In the genomic region with DNA sequence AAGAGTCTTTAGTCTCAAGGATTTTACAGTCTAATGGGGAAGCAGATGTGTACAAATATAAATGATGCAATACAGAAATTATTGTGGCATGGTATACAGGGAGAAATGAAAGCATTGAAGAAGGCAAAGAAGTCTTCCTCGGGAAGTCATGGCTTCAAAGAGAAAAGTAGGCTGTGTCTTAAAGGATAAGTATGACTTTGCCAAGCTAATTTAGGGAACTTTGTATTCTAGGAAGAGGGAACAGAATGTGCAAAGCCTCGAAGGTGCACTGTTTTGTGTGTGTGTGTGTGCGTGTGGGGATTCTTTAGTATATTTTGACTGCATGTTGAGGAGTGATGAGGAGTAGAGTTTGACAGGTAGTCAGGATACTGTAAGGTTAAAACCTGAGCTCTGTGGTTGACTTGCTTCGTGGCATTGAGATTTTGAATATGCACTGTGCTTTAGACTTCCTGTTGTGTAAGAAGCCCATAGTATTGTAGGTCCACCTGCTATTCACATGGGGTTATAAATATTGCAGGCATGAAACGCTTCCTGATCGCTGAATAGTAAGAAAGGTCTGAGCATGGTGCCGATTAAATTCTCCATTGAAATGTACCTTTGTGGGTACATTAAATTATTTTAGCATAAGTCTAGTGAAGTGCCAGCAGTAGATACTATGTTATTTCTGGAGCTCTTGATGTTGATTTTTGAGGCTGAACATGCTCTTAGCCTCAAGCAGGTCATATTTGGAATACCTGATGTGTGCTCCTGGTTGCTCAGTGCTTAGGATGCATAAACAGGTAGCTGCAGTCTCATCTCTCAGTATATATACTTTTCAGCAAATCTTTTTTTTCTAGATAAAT, we compare ENCODE assay signal across 9 cellular contexts. TPM values are rescaled to one million over a fixed set of nuclear protein-coding genes. Genes with fewer than 3 reads are reported as not detected.
DNase-seq lines count a peak whose midpoint lies in the region; ATAC-seq and TF ChIP-seq lines count a peak whose summit lies in the region.
"Had no signal": no experiment of that assay in that cellular context is flagged by ENCODE, and none has a peak within 500 bp of the region (broad histone marks: within the 10 kb centered on the region; RNA-seq: fewer than 3 reads in every experiment).

No MANE protein-coding gene starts in this region.

- intact Hi-C loops in thyroid gland (cut with DNase I) = no loop called here

- H3K4me1 ChIP-seq in duodenal mucosa (ENCODE audit: control insufficient read depth in 1 of 2, insufficient read depth in 2 of 2, low read length in 2 of 2) = peaks cover 32 to 55% of the 10 kb centered on the region in 2 donors
- peaks cover 33 to 49% of the 10 kb centered on the region in 2 donors for H3K4me1 ChIP-seq in thyroid gland

- H3K27ac Mint-ChIP-seq in activated naive CD4-positive, alpha-beta T cell treated with anti-CD3 and anti-CD28 coated beads, Interleukin-2, amount 10 ng/mL, durations not matched to agents 7 days and 5 days = peak overlapping the region; percentile 99
- no peak overlapping the region for H3K27ac Mint-ChIP-seq in endothelial cell (ENCODE audit: unreplicated experiment)

- peaks cover 49% of the 10 kb centered on the region for H3K36me3 Mint-ChIP-seq in activated naive CD4-positive, alpha-beta T cell treated with anti-CD3 and anti-CD28 coated beads, Interleukin-2, amount 10 ng/mL, durations not matched to agents 7 days and 5 days
- no peaks in the 10 kb centered on the region for H3K36me3 Mint-ChIP-seq in endothelial cell (ENCODE audit: low read depth, unreplicated experiment)

- no peaks in the 10 kb centered on the region for H3K27me3 ChIP-seq in duodenal mucosa (ENCODE audit: control insufficient read depth in 1 of 2, insufficient read depth in 2 of 2, low read length in 2 of 2)
- H3K27me3 ChIP-seq in thyroid gland = no peaks in the 10 kb centered on the region

- H3K36me3 ChIP-seq in duodenal mucosa (ENCODE audit: control insufficient read depth in 1 of 2, insufficient read depth in 2 of 2, low read length in 2 of 2) = no peaks in the 10 kb centered on the region
- no peaks in the 10 kb centered on the region for H3K36me3 ChIP-seq in thyroid gland

- peak overlapping the region; percentile 35 for H3K4me3 ChIP-seq in NB4 (ENCODE audit: low read depth, low read length)
- peak overlapping the region; percentile 13 to 41 for H3K4me3 ChIP-seq in duodenal mucosa (ENCODE audit: low read depth in 1 of 2, low read length in 2 of 2)
- no peak overlapping the region for H3K4me3 ChIP-seq in thyroid gland (replicated peaks in 1 of 3)

- no peaks in the 10 kb centered on the region for H3K9me3 Mint-ChIP-seq in activated naive CD4-positive, alpha-beta T cell treated with anti-CD3 and anti-CD28 coated beads, Interleukin-2, amount 10 ng/mL, durations not matched to agents 7 days and 5 days
- H3K9me3 Mint-ChIP-seq in endothelial cell (ENCODE audit: unreplicated experiment) = no peaks in the 10 kb centered on the region

- peak overlapping the region; percentile 33 for H3K27ac ChIP-seq in duodenal mucosa (ENCODE audit: low read depth, low read length)
- H3K27ac ChIP-seq in thyroid gland = peak overlapping the region in 2 of 3 donors; percentile 42 to 72

- 55 to 59% methylated on average over 7 of the region's 7 CpGs for WGBS in thyroid gland, 2 donors

- DNase-seq in activated naive CD4-positive, alpha-beta T cell treated with anti-CD3 and anti-CD28 coated beads, Interleukin-2, amount 10 ng/mL, durations not matched to agents 7 days and 5 days = peak; percentile 54
- no peak for DNase-seq in activated naive CD4-positive, alpha-beta T cell (lab: John Stamatoyannopoulos, UW)
- peak; percentile 58 for DNase-seq in NB4 (ENCODE audit: low read depth)
- DNase-seq in thyroid gland = no peak
- no peak for DNase-seq in endothelial cell (ENCODE audit: low spot score)
- no peak for DNase-seq in medulla oblongata (ENCODE audit: extremely low spot score)
- DNase-seq: Calu3 had no signal

- TF ChIP-seq POLR2A in NB4 (IDR thresholded peaks at IDR 0.05; ENCODE audit: extremely low read depth, insufficient read length) = no peak
- TF ChIP-seq POLR2A in thyroid gland (IDR thresholded peaks at IDR 0.05) = peak in 1 of 2 donors; percentile 14

- H3K27me3 Mint-ChIP-seq in activated naive CD4-positive, alpha-beta T cell treated with anti-CD3 and anti-CD28 coated beads, Interleukin-2, amount 10 ng/mL, durations not matched to agents 7 days and 5 days = no peaks in the 10 kb centered on the region
- peaks cover 2% of the 10 kb centered on the region for H3K27me3 Mint-ChIP-seq in endothelial cell (ENCODE audit: unreplicated experiment)

- peak overlapping the region; percentile 0 to 1 for H3K9ac ChIP-seq in duodenal mucosa (ENCODE audit: low read depth in 1 of 2, low read length in 2 of 2)

- CTCF ChIA-PET in activated naive CD4-positive, alpha-beta T cell treated with anti-CD3 and anti-CD28 coated beads, Interleukin-2, amount 10 ng/mL, durations not matched to agents 7 days and 5 days (lab: Charles Lee) = interaction anchor here (1.2 to 3.0 kb wide), 6 partner anchors 12 to 237 kb away, joined by 3 to 19 read pairs (median 6); no protein-coding TSS in a partner anchor

- H3K9me3 ChIP-seq in duodenal mucosa (ENCODE audit: control insufficient read depth in 1 of 2, low read length in 2 of 2) (no peaks in the 10 kb centered on the region), thyroid gland (no peaks in the 10 kb centered on the region)

- peak overlapping the region; percentile 71 for H3K4me3 Mint-ChIP-seq in activated naive CD4-positive, alpha-beta T cell treated with anti-CD3 and anti-CD28 coated beads, Interleukin-2, amount 10 ng/mL, durations not matched to agents 7 days and 5 days
- no peak overlapping the region for H3K4me3 Mint-ChIP-seq in endothelial cell (ENCODE audit: unreplicated experiment)

- TF ChIP-seq CTCF in NB4 (IDR thresholded peaks at IDR 0.05; ENCODE audit: low read depth, low read length) (no peak), thyroid gland (IDR thresholded peaks at IDR 0.05) (no peak), endothelial cell (IDR thresholded peaks at IDR 0.05; ENCODE audit: unreplicated experiment) (no peak)

- H3K4me1 Mint-ChIP-seq in activated naive CD4-positive, alpha-beta T cell treated with anti-CD3 and anti-CD28 coated beads, Interleukin-2, amount 10 ng/mL, durations not matched to agents 7 days and 5 days = peaks cover 97% of the 10 kb centered on the region
- H3K4me1 Mint-ChIP-seq in endothelial cell (ENCODE audit: unreplicated experiment) = peaks cover 36% of the 10 kb centered on the region

- ATAC-seq in HG03039 (IDR thresholded peaks at IDR 0.05; ENCODE audit: unreplicated experiment) = no peak

RNA-seq across cellular contexts. Expression of gene SMAP2, which starts 8.0 kb away (rescaled TPM):
- total RNA-seq in thyroid gland = 10 to 100 TPM; 21.9 to 29.3 (median 26.8) TPM
- total RNA-seq in endothelial cell (ENCODE audit: unreplicated experiment) = 12.1 TPM

Comparison
In these comparisons a context has a peak if more than half of its experiments do, and no peak if none do; other contexts are left out.
1. DNase-seq: peak in activated naive CD4-positive, alpha-beta T cell treated with anti-CD3 and anti-CD28 coated beads, Interleukin-2, amount 10 ng/mL, durations not matched to agents 7 days and 5 days (single experiment) and NB4 (single experiment); none in activated naive CD4-positive, alpha-beta T cell (0 of 4), thyroid gland (0 of 2), endothelial cell (single experiment) and medulla oblongata (single experiment).
2. H3K4me3 ChIP-seq: peak in NB4 (single experiment) and duodenal mucosa (2 of 2); none in thyroid gland (0 of 3).